Comparison of ENCODE assay signal across 22 cellular contexts in the genomic region with DNA sequence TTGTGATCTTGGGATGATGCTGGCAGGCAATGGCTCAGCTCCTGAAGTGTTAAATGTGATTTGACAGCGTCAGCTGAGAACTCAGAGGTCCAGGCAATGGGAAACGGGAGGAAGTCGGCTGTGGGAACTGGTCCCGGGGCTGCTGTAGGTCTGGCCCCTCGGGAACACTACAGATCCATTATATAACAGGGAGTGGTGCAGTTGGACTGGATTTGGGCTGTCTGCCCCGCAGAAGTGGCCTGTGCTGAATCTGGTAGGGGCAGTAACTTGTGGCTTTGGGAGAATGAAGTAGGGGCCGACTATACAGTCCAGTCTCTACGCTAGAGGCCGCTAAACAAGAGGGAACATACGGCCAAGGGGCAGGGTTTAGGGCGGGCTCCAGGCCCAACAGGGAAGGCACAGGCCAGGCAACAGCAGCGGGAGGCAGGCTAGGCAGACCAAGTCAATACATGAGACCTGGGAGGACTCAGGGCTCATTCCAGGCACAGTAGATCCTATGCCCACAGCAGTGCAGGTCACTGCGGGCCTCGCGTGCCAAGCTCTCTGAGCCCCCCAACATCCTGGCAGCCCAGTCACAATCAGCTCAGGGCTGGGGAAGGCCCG. TPM values are rescaled to one million over a fixed set of nuclear protein-coding genes. Genes with fewer than 3 reads are reported as not detected.
DNase-seq lines count a peak whose midpoint lies in the region; ATAC-seq and TF ChIP-seq lines count a peak whose summit lies in the region.
"Had no signal": no experiment of that assay in that cellular context is flagged by ENCODE, and none has a peak within 500 bp of the region (broad histone marks: within the 10 kb centered on the region; RNA-seq: fewer than 3 reads in every experiment).

No MANE protein-coding gene starts in this region.

- no peaks in the 10 kb centered on the region for H3K9me3 ChIP-seq in lower lobe of right lung
- H3K9me3 ChIP-seq in subcutaneous abdominal adipose tissue (ENCODE audit: control insufficient read depth in 5 of 5, low read length in 5 of 5), result no peaks in the 10 kb centered on the region
- H3K9me3 ChIP-seq in PC-3 (ENCODE audit: low read length), result no peaks in the 10 kb centered on the region
- H3K9me3 ChIP-seq: Caco-2, thyroid gland had no signal

- no peaks in the 10 kb centered on the region for H3K79me2 ChIP-seq in PC-3 (ENCODE audit: low read length)

- no peaks in the 10 kb centered on the region for H4K20me1 ChIP-seq in PC-3 (ENCODE audit: low read length)

- H3K36me3 ChIP-seq in H7 (replicated peaks; ENCODE audit: control insufficient read depth, insufficient read depth, low read length) (no peaks in the 10 kb centered on the region), lower lobe of right lung (no peaks in the 10 kb centered on the region), subcutaneous abdominal adipose tissue (ENCODE audit: control insufficient read depth in 5 of 5, insufficient read depth in 5 of 5, low read length in 5 of 5) (no peaks in the 10 kb centered on the region), PC-3 (ENCODE audit: low read depth, low read length) (no peaks in the 10 kb centered on the region)
- H3K36me3 ChIP-seq: thyroid gland had no signal

- DNase-seq in H7 (peak; percentile 42), fibroblast of gingiva (ENCODE audit: low read depth) (peak; percentile 33), lower lobe of right lung (no peak), T-cell (no peak), PC-3 (no peak)
- DNase-seq in activated naive CD4-positive, alpha-beta T cell treated with anti-CD3 and anti-CD28 coated beads, Interleukin-2, amount 10 ng/mL, durations not matched to agents 7 days and 5 days, result no peak
- DNase-seq: activated CD8-positive, alpha-beta T cell treated with anti-CD3 and anti-CD28 coated beads, Interleukin-2, amount 10 ng/mL, durations not matched to agents 7 days and 5 days; anterior cingulate cortex; Caco-2; cortex of kidney; hippocampal formation; naive thymus-derived CD4-positive, alpha-beta T cell; NCI-H2171 treated with DMSO at 0.1 percent for 48 hours; NCI-H774; stimulated activated CD4-positive, alpha-beta T cell treated with anti-CD3 and anti-CD28 coated beads, Interleukin-1b, Interleukin-23, amount 100 ng/mL, for 48 hours; T-helper 1 cell had no signal

- H3K36me3 Mint-ChIP-seq in T-cell, result no peaks in the 10 kb centered on the region
- no peaks in the 10 kb centered on the region for H3K36me3 Mint-ChIP-seq in activated naive CD4-positive, alpha-beta T cell treated with anti-CD3 and anti-CD28 coated beads, Interleukin-2, amount 10 ng/mL, durations not matched to agents 7 days and 5 days
- H3K36me3 Mint-ChIP-seq: naive thymus-derived CD4-positive, alpha-beta T cell had no signal

- CTCF ChIA-PET in T-cell (lab: Charles Lee), result interaction anchor here in 1 of 2 donors (1.0 kb wide), 1 partner anchor 13 kb away, joined by 3 read pairs; no protein-coding TSS in a partner anchor
- CTCF ChIA-PET in PC-3 (lab: Charles Lee), result no interaction called here
- CTCF ChIA-PET in activated naive CD4-positive, alpha-beta T cell treated with anti-CD3 and anti-CD28 coated beads, Interleukin-2, amount 10 ng/mL, durations not matched to agents 7 days and 5 days (lab: Charles Lee), result interaction anchor here (0.5 to 1.2 kb wide), 2 partner anchors 9 to 90 kb away, joined by 3 read pairs; no protein-coding TSS in a partner anchor

- TF ChIP-seq CTCF in lower lobe of right lung (IDR thresholded peaks at IDR 0.05) (no peak), PC-3 (conservative IDR thresholded peaks at IDR 0.05; ENCODE audit: low read depth, low read length) (no peak)

- no peak overlapping the region for H3K4me2 ChIP-seq in PC-3 (ENCODE audit: low read length)

- BruUV-seq in PC-3 (replicated peaks; lab: Mats Ljungman, UMichigan), result no TSS peak

- intact Hi-C loops in lower lobe of right lung (cut with DNase I), result no loop called here
- intact Hi-C loops in PC-3 (cut with micrococcal nuclease), result no loop called here

- no peak overlapping the region for H3K4me3 ChIP-seq in H7 (ENCODE audit: insufficient read depth, low read depth, low read length)
- H3K4me3 ChIP-seq in lower lobe of right lung, result no peak overlapping the region
- peak overlapping the region in 1 of 5 donors; percentile 27 for H3K4me3 ChIP-seq in subcutaneous abdominal adipose tissue (ENCODE audit: low read depth in 1 of 5, low read length in 5 of 5)
- no peak overlapping the region for H3K4me3 ChIP-seq in PC-3 (ENCODE audit: low read length)
- H3K4me3 ChIP-seq: thyroid gland had no signal

- peak overlapping the region; percentile 76 for H3K27ac ChIP-seq in lower lobe of right lung
- H3K27ac ChIP-seq in subcutaneous abdominal adipose tissue (ENCODE audit: low read depth, low read length), result peak overlapping the region; percentile 47
- no peak overlapping the region for H3K27ac ChIP-seq in PC-3 (ENCODE audit: low read length)
- H3K27ac ChIP-seq: thyroid gland, VCaP had no signal

- peaks cover 5 to 10% of the 10 kb centered on the region in 2 donors for H3K27me3 Mint-ChIP-seq in T-cell
- peaks cover 37% of the 10 kb centered on the region for H3K27me3 Mint-ChIP-seq in activated naive CD4-positive, alpha-beta T cell treated with anti-CD3 and anti-CD28 coated beads, Interleukin-2, amount 10 ng/mL, durations not matched to agents 7 days and 5 days

- H2AFZ ChIP-seq in PC-3 (ENCODE audit: low read length), result no peak overlapping the region

- peaks cover 4% of the 10 kb centered on the region for H3K4me1 ChIP-seq in lower lobe of right lung
- H3K4me1 ChIP-seq in subcutaneous abdominal adipose tissue (ENCODE audit: control insufficient read depth in 5 of 5, insufficient read depth in 5 of 5, low read length in 5 of 5), result peaks cover 4 to 26% (median 14%) of the 10 kb centered on the region in 5 donors
- no peaks in the 10 kb centered on the region for H3K4me1 ChIP-seq in PC-3 (ENCODE audit: insufficient read depth, low read length)
- H3K4me1 ChIP-seq: Caco-2 had no signal

- H3K27me3 ChIP-seq in H7 (ENCODE audit: control insufficient read depth, insufficient read depth, low read length), result no peaks in the 10 kb centered on the region
- no peaks in the 10 kb centered on the region for H3K27me3 ChIP-seq in lower lobe of right lung (ENCODE audit: low read depth)
- no peaks in the 10 kb centered on the region for H3K27me3 ChIP-seq in subcutaneous abdominal adipose tissue (ENCODE audit: control insufficient read depth in 5 of 5, insufficient read depth in 4 of 5, low read length in 5 of 5)
- H3K27me3 ChIP-seq in PC-3 (ENCODE audit: low read length), result peaks cover 7% of the 10 kb centered on the region; the same call in 1 of the 2 replicates
- H3K27me3 ChIP-seq: thyroid gland had no signal

- H3K9me3 Mint-ChIP-seq in T-cell, result no peaks in the 10 kb centered on the region
- no peaks in the 10 kb centered on the region for H3K9me3 Mint-ChIP-seq in activated naive CD4-positive, alpha-beta T cell treated with anti-CD3 and anti-CD28 coated beads, Interleukin-2, amount 10 ng/mL, durations not matched to agents 7 days and 5 days
- H3K9me3 Mint-ChIP-seq: activated T-helper 1 cell treated with anti-CD3 and anti-CD28 coated beads, Interleukin-12 subunit alpha, Interleukin-12 subunit beta, Interleukin-2, Interleukin-4 antibody, amounts not matched to agents 30 ng/mL and 10 ng/mL and 1 ng/mL, durations not matched to agents 14 hours and 24 hours and 36 hours; naive thymus-derived CD4-positive, alpha-beta T cell had no signal

- H3K9ac ChIP-seq in subcutaneous abdominal adipose tissue (ENCODE audit: low read length in 5 of 5) (peak overlapping the region in 3 of 5 donors; percentile 1 to 47 (median 30)), PC-3 (ENCODE audit: low read length) (no peak overlapping the region)

- H3F3A ChIP-seq in PC-3 (ENCODE audit: low read length, unreplicated experiment), result no peaks in the 10 kb centered on the region

- H3K9me2 ChIP-seq in PC-3 (replicated peaks; ENCODE audit: low read length), result no peaks in the 10 kb centered on the region

- no peak overlapping the region for H3K27ac Mint-ChIP-seq in T-cell
- H3K27ac Mint-ChIP-seq in activated naive CD4-positive, alpha-beta T cell treated with anti-CD3 and anti-CD28 coated beads, Interleukin-2, amount 10 ng/mL, durations not matched to agents 7 days and 5 days, result no peak overlapping the region
- H3K27ac Mint-ChIP-seq: activated CD8-positive, alpha-beta T cell treated with anti-CD3 and anti-CD28 coated beads, Interleukin-2, amount 10 ng/mL, durations not matched to agents 7 days and 5 days; activated T-helper 1 cell treated with anti-CD3 and anti-CD28 coated beads, Interleukin-12 subunit alpha, Interleukin-12 subunit beta, Interleukin-2, Interleukin-4 antibody, amounts not matched to agents 30 ng/mL and 10 ng/mL and 1 ng/mL, durations not matched to agents 14 hours and 24 hours and 36 hours; naive thymus-derived CD4-positive, alpha-beta T cell had no signal

- ATAC-seq in lower lobe of right lung, result peak; percentile 59 to 68
- no peak for ATAC-seq in T-cell (replicated peaks in 1 of 4)
- no peak for ATAC-seq in PC-3
- no peak for ATAC-seq in GM21381 (IDR thresholded peaks at IDR 0.05; ENCODE audit: unreplicated experiment)
- ATAC-seq: activated CD8-positive, alpha-beta T cell treated with anti-CD3 and anti-CD28 coated beads, Interleukin-2, amount 10 ng/mL, durations not matched to agents 7 days and 5 days; naive thymus-derived CD4-positive, alpha-beta T cell had no signal

- H3K4me3 Mint-ChIP-seq in T-cell, result no peak overlapping the region
- no peak overlapping the region for H3K4me3 Mint-ChIP-seq in activated naive CD4-positive, alpha-beta T cell treated with anti-CD3 and anti-CD28 coated beads, Interleukin-2, amount 10 ng/mL, durations not matched to agents 7 days and 5 days
- H3K4me3 Mint-ChIP-seq: activated CD8-positive, alpha-beta T cell treated with anti-CD3 and anti-CD28 coated beads, Interleukin-2, amount 10 ng/mL, durations not matched to agents 7 days and 5 days; activated T-helper 1 cell treated with anti-CD3 and anti-CD28 coated beads, Interleukin-12 subunit alpha, Interleukin-12 subunit beta, Interleukin-2, Interleukin-4 antibody, amounts not matched to agents 30 ng/mL and 10 ng/mL and 1 ng/mL, durations not matched to agents 14 hours and 24 hours and 36 hours; naive thymus-derived CD4-positive, alpha-beta T cell had no signal

- POLR2A ChIA-PET in T-cell (lab: Charles Lee), result no interaction called here
- POLR2A ChIA-PET in PC-3 (lab: Charles Lee; ENCODE audit: unreplicated experiment), result no interaction called here

- H3K4me1 Mint-ChIP-seq in T-cell, result no peaks in the 10 kb centered on the region
- peaks cover 5% of the 10 kb centered on the region for H3K4me1 Mint-ChIP-seq in activated naive CD4-positive, alpha-beta T cell treated with anti-CD3 and anti-CD28 coated beads, Interleukin-2, amount 10 ng/mL, durations not matched to agents 7 days and 5 days
- H3K4me1 Mint-ChIP-seq: naive thymus-derived CD4-positive, alpha-beta T cell had no signal

RNA-seq across cellular contexts. Expression of gene IL16, which starts 20.3 kb away (rescaled TPM):
- 1.4 TPM in 1 of 2 replicates, not detected in the other for total RNA-seq in H7 (2014; rRNA removed; shearing (Covaris generic))
- total RNA-seq in lower lobe of right lung (34.6 TPM), T-cell (100 to 1,000 TPM; 143 to 319 (median 299) TPM), PC-3 (2014; rRNA removed) (0.04 TPM in 1 of 2 replicates, not detected in the other)
- total RNA-seq: Caco-2 had no signal

RNA-seq across cellular contexts. Expression of gene CFAP161, which starts 42.3 kb away (rescaled TPM):
- 0.59 TPM in 1 of 2 replicates, not detected in the other for total RNA-seq in H7 (2014; rRNA removed; shearing (Covaris generic))
- 7.4 TPM for total RNA-seq in lower lobe of right lung
- total RNA-seq in T-cell, result under 1 TPM in 1 of 5 donors, not detected in 4; 0.35 TPM
- total RNA-seq in PC-3 (2014; rRNA removed), result 0.52 and 0.55 TPM in 2 replicates
- total RNA-seq: activated CD8-positive, alpha-beta T cell treated with anti-CD3 and anti-CD28 coated beads, Interleukin-2, amount 10 ng/mL, durations not matched to agents 7 days and 5 days; activated T-helper 1 cell treated with anti-CD3 and anti-CD28 coated beads, Interleukin-12 subunit alpha, Interleukin-12 subunit beta, Interleukin-2, Interleukin-4 antibody, amounts not matched to agents 30 ng/mL and 10 ng/mL and 1 ng/mL, durations not matched to agents 14 hours and 24 hours and 36 hours; Caco-2; epithelial cell of proximal tubule; naive thymus-derived CD4-positive, alpha-beta T cell had no signal

Comparison
In these comparisons a context has a peak if more than half of its experiments do, and no peak if none do; other contexts are left out.
1. DNase-seq: peak in H7 (single experiment) and fibroblast of gingiva (single experiment); none in lower lobe of right lung (single experiment), T-cell (0 of 34), PC-3 (single experiment) and activated naive CD4-positive, alpha-beta T cell treated with anti-CD3 and anti-CD28 coated beads, Interleukin-2, amount 10 ng/mL, durations not matched to agents 7 days and 5 days (single experiment).
2. ATAC-seq: peak in lower lobe of right lung (2 of 2); none in T-cell (0 of 4), PC-3 (single experiment) and GM21381 (single experiment).
3. RNA of gene IL16, which starts 20.3 kb away (total RNA-seq): 143 to 319 TPM in T-cell and 34.6 TPM in lower lobe of right lung (single experiment); 0.04 TPM in PC-3 and 1.4 TPM in H7; every median in the first group is over 10 times any median in the second.